Comparison of ENCODE assay signal across 18 cellular contexts in the genomic region with DNA sequence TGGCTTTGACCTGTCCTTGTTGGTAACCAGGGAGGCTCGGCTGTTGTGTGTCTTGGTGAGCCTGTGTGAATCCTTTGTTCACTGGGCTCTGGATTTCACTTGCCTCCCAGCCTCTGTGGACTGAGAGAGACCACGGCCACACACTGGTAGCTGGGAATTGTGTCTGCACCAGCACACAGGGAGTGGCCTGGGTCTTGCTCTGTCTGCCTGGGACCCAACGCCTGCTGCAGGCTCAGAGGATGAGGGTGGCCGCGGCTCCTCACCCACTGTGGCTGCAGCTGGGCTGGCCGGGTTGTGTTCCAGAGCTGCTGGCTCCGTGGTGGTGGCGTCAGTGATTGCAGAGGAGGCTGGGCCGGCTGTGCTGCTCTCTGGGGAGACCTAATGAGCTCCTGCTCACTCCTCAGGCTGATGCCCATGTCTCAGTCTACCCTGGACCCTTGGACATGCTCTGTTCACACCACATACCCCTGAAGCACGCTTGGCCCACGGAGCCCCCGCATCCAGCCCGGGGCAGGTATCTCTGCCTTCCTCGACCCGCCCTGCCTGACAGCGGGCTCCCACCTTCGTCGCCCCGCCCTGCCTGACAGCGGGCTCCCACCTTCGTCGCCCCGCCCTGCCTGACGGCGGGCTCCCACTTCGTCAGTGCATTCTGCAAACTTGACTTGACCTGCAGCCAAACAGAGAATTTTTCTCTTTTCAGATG.
DNase-seq lines count a peak whose midpoint lies in the region; ATAC-seq and TF ChIP-seq lines count a peak whose summit lies in the region.
"Had no signal": no experiment of that assay in that cellular context is flagged by ENCODE, and none has a peak within 500 bp of the region (broad histone marks: within the 10 kb centered on the region; RNA-seq: fewer than 3 reads in every experiment).

No MANE protein-coding gene starts in this region.

- H3K27ac ChIP-seq in endodermal cell (ENCODE audit: low read depth, low read length), result no peak overlapping the region
- H3K27ac ChIP-seq in smooth muscle cell (ENCODE audit: low read depth), result no peak overlapping the region
- H3K27ac ChIP-seq: HL-60, KMS-11 had no signal

- no peak for TF ChIP-seq CTCF in endodermal cell (conservative IDR thresholded peaks at IDR 0.05)
- TF ChIP-seq CTCF in neural crest cell (conservative IDR thresholded peaks at IDR 0.05), result no peak
- no peak for TF ChIP-seq CTCF in smooth muscle cell (IDR thresholded peaks at IDR 0.05; ENCODE audit: borderline replicate concordance, insufficient read depth, poor library complexity, severe bottlenecking)

- no peak for ATAC-seq in GM19463 (IDR thresholded peaks at IDR 0.05; ENCODE audit: unreplicated experiment)
- ATAC-seq: HCT116 had no signal

- H3K27me3 ChIP-seq in endodermal cell (ENCODE audit: control insufficient read depth, insufficient read depth, low read length, poor library complexity, severe bottlenecking) (no peaks in the 10 kb centered on the region), smooth muscle cell (ENCODE audit: low read depth) (no peaks in the 10 kb centered on the region)
- H3K27me3 ChIP-seq: BE2C had no signal

- no peaks in the 10 kb centered on the region for H3K9me3 Mint-ChIP-seq in endodermal cell
- peaks cover 2% of the 10 kb centered on the region for H3K9me3 Mint-ChIP-seq in neural crest cell
- H3K9me3 Mint-ChIP-seq: CD4-positive, alpha-beta memory T cell had no signal

- no peak overlapping the region for H3K4me3 Mint-ChIP-seq in endodermal cell
- H3K4me3 Mint-ChIP-seq in neural crest cell, result no peak overlapping the region
- H3K4me3 Mint-ChIP-seq: CD4-positive, alpha-beta memory T cell had no signal

- H3K36me3 Mint-ChIP-seq in endodermal cell (ENCODE audit: low read depth) (no peaks in the 10 kb centered on the region), neural crest cell (ENCODE audit: low read depth) (no peaks in the 10 kb centered on the region)
- H3K36me3 Mint-ChIP-seq: CD4-positive, alpha-beta memory T cell had no signal

- H3K27ac Mint-ChIP-seq in endodermal cell (no peak overlapping the region), neural crest cell (ENCODE audit: unreplicated experiment) (peak overlapping the region; percentile 57)
- H3K27ac Mint-ChIP-seq: CD4-positive, alpha-beta memory T cell had no signal

- no peak overlapping the region for H3K9ac ChIP-seq in endodermal cell (ENCODE audit: extremely low read depth, low read length, poor library complexity, severe bottlenecking)
- H3K9ac ChIP-seq in smooth muscle cell (ENCODE audit: low read depth), result no peak overlapping the region
- H3K9ac ChIP-seq: KMS-11 had no signal

- H4K20me1 ChIP-seq in smooth muscle cell (ENCODE audit: low read depth), result no peaks in the 10 kb centered on the region

- H2AFZ ChIP-seq in smooth muscle cell (ENCODE audit: low read depth), result no peak overlapping the region

- H3K4me1 Mint-ChIP-seq in endodermal cell (no peaks in the 10 kb centered on the region), neural crest cell (no peaks in the 10 kb centered on the region)
- H3K4me1 Mint-ChIP-seq: CD4-positive, alpha-beta memory T cell had no signal

- no peaks in the 10 kb centered on the region for H3K79me2 ChIP-seq in smooth muscle cell (ENCODE audit: low read depth)

- H3K4me3 ChIP-seq in endodermal cell (ENCODE audit: low read length) (no peak overlapping the region), smooth muscle cell (no peak overlapping the region)

- WGBS in endodermal cell (ENCODE audit: insufficient coverage in 1 of 2, insufficient read length in 1 of 2), 2 experiments, result 83 to 86% methylated on average over 16 to 26 of the region's 26 CpGs
- WGBS in smooth muscle cell (ENCODE audit: low lambda C conversion rate), result 89% methylated on average over 26 of the region's 26 CpGs

- H3K4me2 ChIP-seq in smooth muscle cell, result no peak overlapping the region
- H3K4me2 ChIP-seq: KMS-11 had no signal

- no peaks in the 10 kb centered on the region for H3K36me3 ChIP-seq in endodermal cell (ENCODE audit: control insufficient read depth, insufficient read depth, low read length)
- H3K36me3 ChIP-seq in smooth muscle cell (ENCODE audit: low read depth), result no peaks in the 10 kb centered on the region
- H3K36me3 ChIP-seq: BE2C had no signal

- H3K4me1 ChIP-seq in endodermal cell (ENCODE audit: control insufficient read depth, insufficient read depth, low read length), result no peaks in the 10 kb centered on the region
- H3K4me1 ChIP-seq in smooth muscle cell (ENCODE audit: low read depth), result no peaks in the 10 kb centered on the region
- H3K4me1 ChIP-seq: BE2C had no signal

- H3K27me3 Mint-ChIP-seq in endodermal cell (ENCODE audit: insufficient read depth) (no peaks in the 10 kb centered on the region), neural crest cell (ENCODE audit: low read depth) (no peaks in the 10 kb centered on the region)

- no peaks in the 10 kb centered on the region for H3F3A ChIP-seq in smooth muscle cell (ENCODE audit: low read depth)

- H3K9me3 ChIP-seq in endodermal cell (ENCODE audit: control insufficient read depth, low read length) (no peaks in the 10 kb centered on the region), smooth muscle cell (replicated peaks; ENCODE audit: low read depth) (no peaks in the 10 kb centered on the region)
- H3K9me3 ChIP-seq: BE2C had no signal

- peak; percentile 32 for DNase-seq in activated CD8-positive, alpha-beta memory T cell treated with anti-CD3 and anti-CD28 coated beads for 24 hours
- no peak for DNase-seq in activated CD8-positive, alpha-beta memory T cell treated with anti-CD3 and anti-CD28 coated beads, Interleukin-2, amount 50 U/mL, for 4 hours
- peak; percentile 30 for DNase-seq in endodermal cell
- DNase-seq in neural crest cell (ENCODE audit: low read depth, low spot score), result no peak
- DNase-seq in GM19238 (ENCODE audit: insufficient read length, low spot score), result no peak
- no peak for DNase-seq in smooth muscle cell (lab: John Stamatoyannopoulos, UW; ENCODE audit: unreplicated experiment)
- DNase-seq: BE2C; CD4-positive, alpha-beta memory T cell; MV-4-11; NCI-H187; NCI-H2227 treated with DMSO at 0.1 percent for 48 hours; NCI-H510A treated with DMSO at 0.1 percent for 48 hours; NCI-H82; SHP77 had no signal

Comparison
In these comparisons a context has a peak if more than half of its experiments do, and no peak if none do; other contexts are left out.
1. DNase-seq: peak in activated CD8-positive, alpha-beta memory T cell treated with anti-CD3 and anti-CD28 coated beads for 24 hours (single experiment) and endodermal cell (single experiment); none in activated CD8-positive, alpha-beta memory T cell treated with anti-CD3 and anti-CD28 coated beads, Interleukin-2, amount 50 U/mL, for 4 hours (single experiment), neural crest cell (single experiment), GM19238 (single experiment) and smooth muscle cell (single experiment).